Comparison of ENCODE assay signal across 1 cellular context in genomic region chr12:54301428-54302045, GRCh38.
TF ChIP-seq lines count a peak whose summit lies in the region.

No MANE protein-coding gene starts in this region.

TF ChIP-seq in HEK293, 187 proteins besides CTCF, POLR2A, EP300 and RAD21:
- TF ChIP-seq, protein P1, sequence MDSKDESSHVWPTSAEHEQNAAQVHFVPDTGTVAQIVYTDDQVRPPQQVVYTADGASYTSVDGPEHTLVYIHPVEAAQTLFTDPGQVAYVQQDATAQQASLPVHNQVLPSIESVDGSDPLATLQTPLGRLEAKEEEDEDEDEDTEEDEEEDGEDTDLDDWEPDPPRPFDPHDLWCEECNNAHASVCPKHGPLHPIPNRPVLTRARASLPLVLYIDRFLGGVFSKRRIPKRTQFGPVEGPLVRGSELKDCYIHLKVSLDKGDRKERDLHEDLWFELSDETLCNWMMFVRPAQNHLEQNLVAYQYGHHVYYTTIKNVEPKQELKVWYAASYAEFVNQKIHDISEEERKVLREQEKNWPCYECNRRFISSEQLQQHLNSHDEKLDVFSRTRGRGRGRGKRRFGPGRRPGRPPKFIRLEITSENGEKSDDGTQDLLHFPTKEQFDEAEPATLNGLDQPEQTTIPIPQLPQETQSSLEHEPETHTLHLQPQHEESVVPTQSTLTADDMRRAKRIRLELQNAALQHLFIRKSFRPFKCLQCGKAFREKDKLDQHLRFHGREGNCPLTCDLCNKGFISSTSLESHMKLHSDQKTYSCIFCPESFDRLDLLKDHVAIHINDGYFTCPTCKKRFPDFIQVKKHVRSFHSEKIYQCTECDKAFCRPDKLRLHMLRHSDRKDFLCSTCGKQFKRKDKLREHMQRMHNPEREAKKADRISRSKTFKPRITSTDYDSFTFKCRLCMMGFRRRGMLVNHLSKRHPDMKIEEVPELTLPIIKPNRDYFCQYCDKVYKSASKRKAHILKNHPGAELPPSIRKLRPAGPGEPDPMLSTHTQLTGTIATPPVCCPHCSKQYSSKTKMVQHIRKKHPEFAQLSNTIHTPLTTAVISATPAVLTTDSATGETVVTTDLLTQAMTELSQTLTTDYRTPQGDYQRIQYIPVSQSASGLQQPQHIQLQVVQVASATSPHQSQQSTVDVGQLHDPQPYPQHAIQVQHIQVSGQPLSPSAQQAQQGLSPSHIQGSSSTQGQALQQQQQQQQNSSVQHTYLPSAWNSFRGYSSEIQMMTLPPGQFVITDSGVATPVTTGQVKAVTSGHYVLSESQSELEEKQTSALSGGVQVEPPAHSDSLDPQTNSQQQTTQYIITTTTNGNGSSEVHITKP (tag by site-specific recombination; IDR thresholded peaks at IDR 0.05), result no peak
- no peak for TF ChIP-seq MYNN (tag by site-specific recombination; IDR thresholded peaks at IDR 0.05; ENCODE audit: borderline replicate concordance)
- TF ChIP-seq SP7 (tag by site-specific recombination; IDR thresholded peaks at IDR 0.05), result no peak
- no peak for TF ChIP-seq MEIS1 (CRISPR knock-in tag; IDR thresholded peaks at IDR 0.05; ENCODE audit: borderline replicate concordance)
- TF ChIP-seq WT1 (tag by site-specific recombination; IDR thresholded peaks at IDR 0.05), result 0 out of 2 replicates have a peak, but pooled peaks have one; percentile 14
- 0 out of 2 replicates have a peak, but pooled peaks have one; percentile 57 for TF ChIP-seq ZNF18 (tag by site-specific recombination; IDR thresholded peaks at IDR 0.05)
- TF ChIP-seq, protein P2, sequence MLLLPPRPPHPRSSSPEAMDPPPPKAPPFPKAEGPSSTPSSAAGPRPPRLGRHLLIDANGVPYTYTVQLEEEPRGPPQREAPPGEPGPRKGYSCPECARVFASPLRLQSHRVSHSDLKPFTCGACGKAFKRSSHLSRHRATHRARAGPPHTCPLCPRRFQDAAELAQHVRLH (tag by site-specific recombination; IDR thresholded peaks at IDR 0.05), result no peak
- TF ChIP-seq, protein P3, sequence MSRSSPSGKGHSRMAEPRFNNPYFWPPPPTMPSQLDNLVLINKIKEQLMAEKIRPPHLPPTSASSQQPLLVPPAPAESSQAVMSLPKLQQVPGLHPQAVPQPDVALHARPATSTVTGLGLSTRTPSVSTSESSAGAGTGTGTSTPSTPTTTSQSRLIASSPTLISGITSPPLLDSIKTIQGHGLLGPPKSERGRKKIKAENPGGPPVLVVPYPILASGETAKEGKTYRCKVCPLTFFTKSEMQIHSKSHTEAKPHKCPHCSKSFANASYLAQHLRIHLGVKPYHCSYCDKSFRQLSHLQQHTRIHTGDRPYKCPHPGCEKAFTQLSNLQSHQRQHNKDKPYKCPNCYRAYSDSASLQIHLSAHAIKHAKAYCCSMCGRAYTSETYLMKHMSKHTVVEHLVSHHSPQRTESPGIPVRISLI (tag by site-specific recombination; IDR thresholded peaks at IDR 0.05), result peak; percentile 83
- TF ChIP-seq GLIS1 (tag by site-specific recombination; IDR thresholded peaks at IDR 0.05), result peak; percentile 61
- TF ChIP-seq ZNF274 (IDR thresholded peaks at IDR 0.05; ENCODE audit: low read length), result no peak
- TF ChIP-seq ZNF274 (tag by site-specific recombination; IDR thresholded peaks at IDR 0.05; ENCODE audit: borderline replicate concordance), result no peak
- TF ChIP-seq YY1 (tag by site-specific recombination; IDR thresholded peaks at IDR 0.05), result no peak
- no peak for TF ChIP-seq ZNF626 (tag by site-specific recombination; IDR thresholded peaks at IDR 0.05)
- no peak for TF ChIP-seq ZFHX2 (tag by site-specific recombination; conservative IDR thresholded peaks at IDR 0.05)
- TF ChIP-seq, protein P4, sequence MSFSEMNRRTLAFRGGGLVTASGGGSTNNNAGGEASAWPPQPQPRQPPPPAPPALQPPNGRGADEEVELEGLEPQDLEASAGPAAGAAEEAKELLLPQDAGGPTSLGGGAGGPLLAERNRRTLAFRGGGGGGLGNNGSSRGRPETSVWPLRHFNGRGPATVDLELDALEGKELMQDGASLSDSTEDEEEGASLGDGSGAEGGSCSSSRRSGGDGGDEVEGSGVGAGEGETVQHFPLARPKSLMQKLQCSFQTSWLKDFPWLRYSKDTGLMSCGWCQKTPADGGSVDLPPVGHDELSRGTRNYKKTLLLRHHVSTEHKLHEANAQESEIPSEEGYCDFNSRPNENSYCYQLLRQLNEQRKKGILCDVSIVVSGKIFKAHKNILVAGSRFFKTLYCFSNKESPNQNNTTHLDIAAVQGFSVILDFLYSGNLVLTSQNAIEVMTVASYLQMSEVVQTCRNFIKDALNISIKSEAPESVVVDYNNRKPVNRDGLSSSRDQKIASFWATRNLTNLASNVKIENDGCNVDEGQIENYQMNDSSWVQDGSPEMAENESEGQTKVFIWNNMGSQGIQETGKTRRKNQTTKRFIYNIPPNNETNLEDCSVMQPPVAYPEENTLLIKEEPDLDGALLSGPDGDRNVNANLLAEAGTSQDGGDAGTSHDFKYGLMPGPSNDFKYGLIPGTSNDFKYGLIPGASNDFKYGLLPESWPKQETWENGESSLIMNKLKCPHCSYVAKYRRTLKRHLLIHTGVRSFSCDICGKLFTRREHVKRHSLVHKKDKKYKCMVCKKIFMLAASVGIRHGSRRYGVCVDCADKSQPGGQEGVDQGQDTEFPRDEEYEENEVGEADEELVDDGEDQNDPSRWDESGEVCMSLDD (tag by site-specific recombination; IDR thresholded peaks at IDR 0.05), result no peak
- no peak for TF ChIP-seq ZNF677 (tag by site-specific recombination; IDR thresholded peaks at IDR 0.05)
- TF ChIP-seq ZNF561 (tag by site-specific recombination; IDR thresholded peaks at IDR 0.05; ENCODE audit: borderline replicate concordance), result no peak
- no peak for TF ChIP-seq ZNF112 (tag by site-specific recombination; IDR thresholded peaks at IDR 0.05)
- peak; percentile 69 for TF ChIP-seq SCRT2 (tag by site-specific recombination; IDR thresholded peaks at IDR 0.05)
